30 cellular contexts compared by ENCODE assay signal in the genomic region with DNA sequence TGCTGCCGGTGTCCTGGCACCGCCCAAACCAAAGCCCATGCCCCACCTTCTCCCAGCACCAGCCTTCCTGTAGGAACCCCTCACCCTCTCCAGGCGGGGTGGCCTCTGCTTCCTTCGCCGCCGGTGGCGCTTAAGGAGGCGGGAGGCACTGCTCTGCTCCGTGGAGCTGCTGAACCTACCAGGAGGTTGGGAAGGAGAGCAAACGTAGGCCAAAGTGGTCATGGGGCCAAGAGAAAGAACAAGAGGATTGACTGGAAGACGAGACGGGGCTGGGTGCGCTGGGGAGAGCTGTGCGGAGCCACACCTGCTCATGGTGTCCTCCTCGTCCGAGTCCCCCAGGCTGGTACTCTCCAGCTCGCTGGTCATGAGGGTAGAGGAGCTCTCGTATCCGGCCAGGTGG.
"Had no signal": no experiment of that assay in that cellular context is flagged by ENCODE, and none has a peak within 500 bp of the region (broad histone marks: within the 10 kb centered on the region; RNA-seq: fewer than 3 reads in every experiment).

No MANE protein-coding gene starts in this region.

- H3K27ac ChIP-seq: adrenal gland, body of pancreas, colonic mucosa, ovary, psoas muscle, tibial nerve had no signal

- H3K27me3 ChIP-seq: adrenal gland, body of pancreas, colonic mucosa, gastroesophageal sphincter, ovary, tibial nerve had no signal

- H3K27me3 Mint-ChIP-seq: activated CD4-positive, alpha-beta T cell treated with anti-CD3 and anti-CD28 coated beads for 36 hours; activated naive CD8-positive, alpha-beta T cell treated with anti-CD3 and anti-CD28 coated beads for 36 hours; natural killer cell treated with Interleukin-12 subunit alpha and Interleukin-12 subunit beta and Interleukin-15 and Interleukin-18, amount 100 ng/mL, for 72 hours; T-cell had no signal

- H3K4me3 ChIP-seq: adrenal gland, body of pancreas, colonic mucosa, gastroesophageal sphincter, lung, mucosa of descending colon, ovary, psoas muscle, tibial nerve had no signal

- ATAC-seq: activated CD4-positive, alpha-beta T cell treated with anti-CD3 and anti-CD28 coated beads for 36 hours; body of pancreas; gastroesophageal sphincter; left lobe of liver; mucosa of descending colon; natural killer cell treated with Interleukin-12 subunit alpha and Interleukin-12 subunit beta and Interleukin-15 and Interleukin-18, amount 100 ng/mL, for 72 hours; psoas muscle; T-cell had no signal

- H3K9me3 ChIP-seq: adrenal gland, body of pancreas, colonic mucosa, gastroesophageal sphincter, mucosa of descending colon, ovary, psoas muscle, tibial nerve had no signal

- H3K36me3 ChIP-seq: ovary had no signal

- H3K9me3 Mint-ChIP-seq: activated naive CD4-positive, alpha-beta T cell treated with anti-CD3 and anti-CD28 coated beads for 36 hours; activated naive CD8-positive, alpha-beta T cell treated with anti-CD3 and anti-CD28 coated beads for 36 hours; activated T-helper 1 cell treated with anti-CD3 and anti-CD28 coated beads, Interleukin-12 subunit alpha, Interleukin-12 subunit beta, Interleukin-2, Interleukin-4 antibody, amounts not matched to agents 30 ng/mL and 10 ng/mL and 1 ng/mL, durations not matched to agents 14 hours and 24 hours and 36 hours; immature natural killer cell; natural killer cell treated with Interleukin-12 subunit alpha and Interleukin-12 subunit beta and Interleukin-15 and Interleukin-18, amount 100 ng/mL, for 72 hours; T-cell; T-helper 2 cell treated with Interferon-gamma antibody and Interleukin-4, amounts not matched to agents 5 μg/mL and 100 μg/mL, for 36 hours had no signal

- H3K27ac Mint-ChIP-seq: activated CD4-positive, alpha-beta T cell treated with anti-CD3 and anti-CD28 coated beads for 36 hours; activated naive CD4-positive, alpha-beta T cell treated with anti-CD3 and anti-CD28 coated beads for 36 hours; activated T-helper 1 cell treated with anti-CD3 and anti-CD28 coated beads, Interleukin-12 subunit alpha, Interleukin-12 subunit beta, Interleukin-2, Interleukin-4 antibody, amounts not matched to agents 30 ng/mL and 10 ng/mL and 1 ng/mL, durations not matched to agents 14 hours and 24 hours and 36 hours; immature natural killer cell; natural killer cell treated with Interleukin-12 subunit alpha and Interleukin-12 subunit beta and Interleukin-15 and Interleukin-18, amount 100 ng/mL, for 72 hours; T-cell; T-helper 2 cell treated with Interferon-gamma antibody and Interleukin-4, amounts not matched to agents 5 μg/mL and 100 μg/mL, for 36 hours had no signal

- DNase-seq: activated CD4-positive, alpha-beta T cell treated with anti-CD3 and anti-CD28 coated beads for 36 hours; activated CD4-positive, alpha-beta T cell treated with anti-CD3 and anti-CD28 coated beads, Interleukin-2, amount 50 U/mL, for 4 hours; activated CD4-positive, CD25-positive, alpha-beta regulatory T cell; activated effector memory CD4-positive, alpha-beta T cell treated with anti-CD3 and anti-CD28 coated beads, Interleukin-2, amount 50 U/mL, for 16 hours; activated naive CD4-positive, alpha-beta T cell treated with anti-CD3 and anti-CD28 coated beads for 36 hours; activated naive CD8-positive, alpha-beta T cell treated with anti-CD3 and anti-CD28 coated beads for 36 hours; activated T-cell treated with anti-CD3 and anti-CD28 coated beads for 4 hours; adrenal gland; aorta; body of pancreas; cerebellar nuclear complex; colonic mucosa; effector CD8-positive, alpha-beta T cell; hypothalamus; immature natural killer cell; kidney; ovary; stimulated activated CD4-positive, alpha-beta T cell treated with anti-CD3 and anti-CD28 coated beads, Interleukin-15, amount 100 ng/mL, for 24 hours; stimulated activated CD4-positive, alpha-beta T cell treated with anti-CD3 and anti-CD28 coated beads, Interleukin-2, amount 100 ng/mL, for 24 hours; stimulated activated naive CD4-positive, alpha-beta T cell treated with Interleukin-2 at 50 U/mL for 16 hours; T-cell had no signal

- H3K4me3 Mint-ChIP-seq: activated CD4-positive, alpha-beta T cell treated with anti-CD3 and anti-CD28 coated beads for 36 hours; activated naive CD4-positive, alpha-beta T cell treated with anti-CD3 and anti-CD28 coated beads for 36 hours; activated naive CD8-positive, alpha-beta T cell treated with anti-CD3 and anti-CD28 coated beads for 36 hours; activated T-helper 1 cell treated with anti-CD3 and anti-CD28 coated beads, Interleukin-12 subunit alpha, Interleukin-12 subunit beta, Interleukin-2, Interleukin-4 antibody, amounts not matched to agents 30 ng/mL and 10 ng/mL and 1 ng/mL, durations not matched to agents 14 hours and 24 hours and 36 hours; immature natural killer cell; natural killer cell treated with Interleukin-12 subunit alpha and Interleukin-12 subunit beta and Interleukin-15 and Interleukin-18, amount 100 ng/mL, for 72 hours; T-cell; T-helper 2 cell treated with Interferon-gamma antibody and Interleukin-4, amounts not matched to agents 5 μg/mL and 100 μg/mL, for 36 hours had no signal
